ENCODE assay signal across 20 cellular contexts in genomic region chr4:108700358-108700757, GRCh38. TPM values are rescaled to one million over a fixed set of nuclear protein-coding genes. Genes with fewer than 3 reads are reported as not detected.
DNase-seq lines count a peak whose midpoint lies in the region; ATAC-seq, FAIRE-seq and TF ChIP-seq lines count a peak whose summit lies in the region.
"Had no signal": no experiment of that assay in that cellular context is flagged by ENCODE, and none has a peak within 500 bp of the region (broad histone marks: within the 10 kb centered on the region; RNA-seq: fewer than 3 reads in every experiment).

No MANE protein-coding gene starts in this region.

- H3K4me1 ChIP-seq in SK-N-SH (ENCODE audit: control insufficient read depth in 1 of 2, insufficient read depth in 2 of 2, low read depth in 1 of 2, low read length in 1 of 2) (peaks cover 0 to 4% of the 10 kb centered on the region in 2 experiments; a peak in 2 of 4 replicates), aorta (ENCODE audit: control insufficient read depth in 1 of 2, insufficient read depth in 2 of 2, low read length in 2 of 2) (no peaks in the 10 kb centered on the region)
- H3K4me1 ChIP-seq: parathyroid adenoma, transverse colon had no signal

- H3K9me3 ChIP-seq in SK-N-SH (no peaks in the 10 kb centered on the region), aorta (ENCODE audit: control insufficient read depth, low read length) (no peaks in the 10 kb centered on the region)
- H3K9me3 ChIP-seq: esophagus squamous epithelium, transverse colon had no signal

- CTCF ChIA-PET in SK-N-SH (lab: Yijun Ruan, JAX): no interaction called here

- TF ChIP-seq CTCF in SK-N-SH (IDR thresholded peaks at IDR 0.05) (no peak), fibroblast of mammary gland (conservative IDR thresholded peaks at IDR 0.05; ENCODE audit: control insufficient read depth, insufficient read depth, low read depth, low read length) (no peak)

- peak; percentile 58 for DNase-seq in GM04504 (ENCODE audit: low read depth)
- DNase-seq in SK-N-SH: peak; percentile 17
- DNase-seq in fibroblast of mammary gland (ENCODE audit: low read depth): peak; percentile 53
- DNase-seq in urothelium cell line (ENCODE audit: low spot score): peak; percentile 11
- no peak for DNase-seq in aorta
- no peak for DNase-seq in activated CD4-positive, CD25-positive, alpha-beta regulatory T cell treated with anti-CD3 and anti-CD28 coated beads, Interleukin-2, amount 50 U/mL, for 72 hours
- no peak for DNase-seq in LoVo (ENCODE audit: low spot score)
- DNase-seq: activated CD4-positive, alpha-beta T cell treated with anti-CD3 and anti-CD28 coated beads for 4 hours; activated CD8-positive, alpha-beta memory T cell treated with anti-CD3 and anti-CD28 coated beads, Interleukin-2, amount 50 U/mL, for 48 hours; CD8-positive, alpha-beta T cell; esophagus squamous epithelium; NCI-H1930; NCI-H510A; T-helper 9 cell; transverse colon had no signal

- H3K36me3 ChIP-seq in SK-N-SH (replicated peaks in 1 of 2; ENCODE audit: control insufficient read depth in 1 of 2, insufficient read depth in 2 of 2, low read length in 1 of 2): no peaks in the 10 kb centered on the region
- no peaks in the 10 kb centered on the region for H3K36me3 ChIP-seq in aorta (ENCODE audit: control insufficient read depth in 1 of 2, insufficient read depth in 2 of 2, low read length in 1 of 2)
- H3K36me3 ChIP-seq: esophagus squamous epithelium, transverse colon had no signal

- no peak overlapping the region for H3K9ac ChIP-seq in SK-N-SH
- H3K9ac ChIP-seq: parathyroid adenoma had no signal

- H2AFZ ChIP-seq in SK-N-SH (ENCODE audit: low read depth): no peak overlapping the region
- H2AFZ ChIP-seq: GM23338, parathyroid adenoma had no signal

- intact Hi-C loops in aorta (cut with DNase I): no loop called here

- no peak for TF ChIP-seq RAD21 in SK-N-SH (IDR thresholded peaks at IDR 0.05; ENCODE audit: low read length)

- H3F3A ChIP-seq in SK-N-SH (replicated peaks; ENCODE audit: insufficient read depth): peaks cover 5% of the 10 kb centered on the region

- H3K79me2 ChIP-seq in SK-N-SH (ENCODE audit: insufficient read depth): no peaks in the 10 kb centered on the region
- H3K79me2 ChIP-seq: parathyroid adenoma had no signal

- POLR2A ChIA-PET in SK-N-SH (lab: Yijun Ruan, JAX): interaction anchor here (0.6 kb wide), 1 partner anchor 1768 kb away, joined by 3 read pairs; no protein-coding TSS in a partner anchor

- H3K27ac ChIP-seq in SK-N-SH (ENCODE audit: low read depth in 2 of 2, low read length in 1 of 2) (no peak overlapping the region; a peak in 1 of 4 replicates), aorta (ENCODE audit: low read depth in 1 of 2, low read length in 2 of 2) (no peak overlapping the region)
- H3K27ac ChIP-seq: esophagus squamous epithelium, parathyroid adenoma, transverse colon had no signal

- no peak for ATAC-seq in aorta (ENCODE audit: low FRiP score)
- ATAC-seq: CD8-positive, alpha-beta T cell; GM12878; GM23338; stimulated activated memory B cell treated with anti-CD40 and anti-IgM and Interleukin-4, amounts not matched to agents 10 μg/mL and 1 μg/mL and 100 μg/mL, for 72 hours had no signal

- TF ChIP-seq EP300 in SK-N-SH (IDR thresholded peaks at IDR 0.05; ENCODE audit: borderline replicate concordance in 1 of 2, low read depth in 1 of 2, low read length in 1 of 2): peak; percentile 82 to 84

- H3K4me3 ChIP-seq in SK-N-SH (ENCODE audit: low read depth in 2 of 2, low read length in 1 of 2) (no peak overlapping the region), fibroblast of mammary gland (ENCODE audit: control insufficient read depth, low read depth, low read length) (no peak overlapping the region), aorta (ENCODE audit: low read length in 2 of 2) (no peak overlapping the region)
- H3K4me3 ChIP-seq: esophagus squamous epithelium, GM12878, GM23338, transverse colon had no signal

- H4K20me1 ChIP-seq in SK-N-SH (ENCODE audit: insufficient read depth): no peaks in the 10 kb centered on the region

- 0% methylated on average over 1 of the region's 1 CpG for WGBS in SK-N-SH (ENCODE audit: low lambda C conversion rate)
- 6 to 27% methylated on average over 1 of the region's 1 CpG for WGBS in aorta, 2 donors

- FAIRE-seq in urothelium cell line (lab: Jason Lieb, UNC): no peak
- FAIRE-seq: bronchial epithelial cell, GM12878 had no signal

- no peak overlapping the region; the same call in 1 of the 2 replicates for H3K4me2 ChIP-seq in SK-N-SH
- H3K4me2 ChIP-seq: GM23338 had no signal

- H3K9me2 ChIP-seq in SK-N-SH: no peaks in the 10 kb centered on the region

- H3K27me3 ChIP-seq in SK-N-SH (ENCODE audit: insufficient read depth) (no peaks in the 10 kb centered on the region; the same call in 1 of the 2 replicates), aorta (ENCODE audit: control insufficient read depth in 1 of 2, insufficient read depth in 2 of 2, low read length in 1 of 2) (no peaks in the 10 kb centered on the region)
- H3K27me3 ChIP-seq: esophagus squamous epithelium, transverse colon had no signal

TF ChIP-seq in SK-N-SH, 30 proteins besides CTCF, POLR2A, EP300 and RAD21 (continues in another document):
- TF ChIP-seq TEAD4 (IDR thresholded peaks at IDR 0.05; ENCODE audit: borderline replicate concordance, insufficient read depth) (peak; percentile 88), RFX5 (IDR thresholded peaks at IDR 0.05; ENCODE audit: low read length) (no peak), GATA2 (CRISPR knock-in tag; IDR thresholded peaks at IDR 0.05) (no peak), TCF12 (IDR thresholded peaks at IDR 0.05) (peak; percentile 99), SMC3 (IDR thresholded peaks at IDR 0.05; ENCODE audit: low read depth, low read length) (no peak), SIN3A (IDR thresholded peaks at IDR 0.05; ENCODE audit: borderline replicate concordance, low read depth, low read length) (no peak; the same call in 1 of the 2 replicates), RXRA (IDR thresholded peaks at IDR 0.05; ENCODE audit: borderline replicate concordance, low read depth) (0 out of 2 replicates have a peak, but pooled peaks have one; percentile 13), FOXM1 (IDR thresholded peaks at IDR 0.05; ENCODE audit: low read depth) (peak; percentile 75; the same call in 1 of the 2 replicates), NFIC (IDR thresholded peaks at IDR 0.05; ENCODE audit: borderline replicate concordance) (peak; percentile 98), CHD2 (IDR thresholded peaks at IDR 0.05; ENCODE audit: low read length, partially characterized antibody) (no peak), POLR2AphosphoS5 (IDR thresholded peaks at IDR 0.05; ENCODE audit: low read depth, low read length) (peak; percentile 95), EZH2phosphoT487 (IDR thresholded peaks at IDR 0.05; ENCODE audit: borderline replicate concordance, low read depth) (no peak), MEF2A (IDR thresholded peaks at IDR 0.05; ENCODE audit: borderline replicate concordance, low read depth) (0 out of 2 replicates have a peak, but pooled peaks have one; percentile 15), FOXJ3 (CRISPR knock-in tag; IDR thresholded peaks at IDR 0.05) (no peak), GABPA (IDR thresholded peaks at IDR 0.05; ENCODE audit: low read depth) (no peak), JUND (IDR thresholded peaks at IDR 0.05) (peak; percentile 65), PBX3 (IDR thresholded peaks at IDR 0.05) (peak; percentile 95), ELF1 (IDR thresholded peaks at IDR 0.05) (peak; percentile 25; the same call in 1 of the 2 replicates)
- TF ChIP-seq, protein P1, sequence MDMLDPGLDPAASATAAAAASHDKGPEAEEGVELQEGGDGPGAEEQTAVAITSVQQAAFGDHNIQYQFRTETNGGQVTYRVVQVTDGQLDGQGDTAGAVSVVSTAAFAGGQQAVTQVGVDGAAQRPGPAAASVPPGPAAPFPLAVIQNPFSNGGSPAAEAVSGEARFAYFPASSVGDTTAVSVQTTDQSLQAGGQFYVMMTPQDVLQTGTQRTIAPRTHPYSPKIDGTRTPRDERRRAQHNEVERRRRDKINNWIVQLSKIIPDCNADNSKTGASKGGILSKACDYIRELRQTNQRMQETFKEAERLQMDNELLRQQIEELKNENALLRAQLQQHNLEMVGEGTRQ (IDR thresholded peaks at IDR 0.05; ENCODE audit: borderline replicate concordance, low read depth, low read length): no peak
- TF ChIP-seq, protein P2, sequence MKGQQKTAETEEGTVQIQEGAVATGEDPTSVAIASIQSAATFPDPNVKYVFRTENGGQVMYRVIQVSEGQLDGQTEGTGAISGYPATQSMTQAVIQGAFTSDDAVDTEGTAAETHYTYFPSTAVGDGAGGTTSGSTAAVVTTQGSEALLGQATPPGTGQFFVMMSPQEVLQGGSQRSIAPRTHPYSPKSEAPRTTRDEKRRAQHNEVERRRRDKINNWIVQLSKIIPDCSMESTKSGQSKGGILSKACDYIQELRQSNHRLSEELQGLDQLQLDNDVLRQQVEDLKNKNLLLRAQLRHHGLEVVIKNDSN (IDR thresholded peaks at IDR 0.05; ENCODE audit: borderline replicate concordance, low read depth): no peak

RNA-seq across cellular contexts. Expression of gene OSTC, which starts 50.0 kb away (rescaled TPM):
- 107 and 134 TPM in 2 replicates for polyA plus RNA-seq in SK-N-SH (2012; rRNA removed)
- polyA plus RNA-seq in SK-N-SH (2012; cell fraction: cytosol; rRNA removed): 154 and 177 TPM in 2 replicates
- polyA plus RNA-seq in SK-N-SH (2012; cell fraction: nucleus; rRNA removed): 20.1 and 41.9 TPM in 2 replicates
- total RNA-seq in aorta: 10 to 100 TPM; 63.5 to 67.2 TPM
- polyA plus RNA-seq in aorta: 100 to 1,000 TPM in 1 of 2 donors, 10 to 100 TPM in 1; 96.8 to 110 TPM

Comparison
In these comparisons a context has a peak if more than half of its experiments do, and no peak if none do; other contexts are left out.
1. DNase-seq: peak in GM04504 (single experiment), SK-N-SH (single experiment), fibroblast of mammary gland (single experiment) and urothelium cell line (single experiment); none in aorta (0 of 2), activated CD4-positive, CD25-positive, alpha-beta regulatory T cell treated with anti-CD3 and anti-CD28 coated beads, Interleukin-2, amount 50 U/mL, for 72 hours (single experiment) and LoVo (single experiment).